Comparison of ENCODE assay signal across 24 cellular contexts in the genomic region with DNA sequence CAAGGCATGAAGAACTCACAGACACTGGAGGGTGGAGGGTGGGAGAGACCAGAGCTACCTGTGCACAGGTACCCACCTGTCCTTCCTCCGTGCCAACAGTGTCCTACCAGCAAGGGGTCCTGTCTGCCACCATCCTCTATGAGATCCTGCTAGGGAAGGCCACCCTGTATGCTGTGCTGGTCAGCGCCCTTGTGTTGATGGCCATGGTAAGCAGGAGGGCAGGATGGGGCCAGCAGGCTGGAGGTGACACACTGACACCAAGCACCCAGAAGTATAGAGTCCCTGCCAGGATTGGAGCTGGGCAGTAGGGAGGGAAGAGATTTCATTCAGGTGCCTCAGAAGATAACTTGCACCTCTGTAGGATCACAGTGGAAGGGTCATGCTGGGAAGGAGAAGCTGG. TPM values are rescaled to one million over a fixed set of nuclear protein-coding genes. Genes with fewer than 3 reads are reported as not detected.
DNase-seq lines count a peak whose midpoint lies in the region; ATAC-seq and TF ChIP-seq lines count a peak whose summit lies in the region.
"Had no signal": no experiment of that assay in that cellular context is flagged by ENCODE, and none has a peak within 500 bp of the region (broad histone marks: within the 10 kb centered on the region; RNA-seq: fewer than 3 reads in every experiment).

No MANE protein-coding gene starts in this region.

- peaks cover 83% of the 10 kb centered on the region for H3K36me3 Mint-ChIP-seq in activated CD4-positive, alpha-beta T cell treated with anti-CD3 and anti-CD28 coated beads for 36 hours (ENCODE audit: low read depth)
- peaks cover 82% of the 10 kb centered on the region for H3K36me3 Mint-ChIP-seq in activated T-helper 2 cell treated with anti-CD3 and anti-CD28 coated beads, Interferon-gamma antibody, Interleukin-2, Interleukin-4, amounts not matched to agents 10 μg/mL and 5 μg/mL and 100 μg/mL, durations not matched to agents 14 hours and 24 hours and 36 hours (ENCODE audit: low read depth)
- peaks cover 13% of the 10 kb centered on the region for H3K36me3 Mint-ChIP-seq in natural killer cell

- no peak for TF ChIP-seq RAD21 in Ishikawa (IDR thresholded peaks at IDR 0.05; ENCODE audit: low read depth)

- no peak for ATAC-seq in activated CD4-positive, alpha-beta T cell treated with anti-CD3 and anti-CD28 coated beads for 36 hours
- no peak for ATAC-seq in natural killer cell
- no peak for ATAC-seq in GM21576 (IDR thresholded peaks at IDR 0.05; ENCODE audit: unreplicated experiment)
- ATAC-seq: upper lobe of right lung had no signal

- peak overlapping the region; percentile 99 for H3K4me3 Mint-ChIP-seq in activated CD4-positive, alpha-beta T cell treated with anti-CD3 and anti-CD28 coated beads for 36 hours
- H3K4me3 Mint-ChIP-seq in activated T-helper 2 cell treated with anti-CD3 and anti-CD28 coated beads, Interferon-gamma antibody, Interleukin-2, Interleukin-4, amounts not matched to agents 10 μg/mL and 5 μg/mL and 100 μg/mL, durations not matched to agents 14 hours and 24 hours and 36 hours (ENCODE audit: low read depth) = peak overlapping the region; percentile 77
- H3K4me3 Mint-ChIP-seq in natural killer cell = peak overlapping the region; percentile 58

- peaks cover 37% of the 10 kb centered on the region for H3K4me1 Mint-ChIP-seq in activated CD4-positive, alpha-beta T cell treated with anti-CD3 and anti-CD28 coated beads for 36 hours
- peaks cover 39% of the 10 kb centered on the region for H3K4me1 Mint-ChIP-seq in activated T-helper 2 cell treated with anti-CD3 and anti-CD28 coated beads, Interferon-gamma antibody, Interleukin-2, Interleukin-4, amounts not matched to agents 10 μg/mL and 5 μg/mL and 100 μg/mL, durations not matched to agents 14 hours and 24 hours and 36 hours (ENCODE audit: low read depth)
- peaks cover 65 to 89% of the 10 kb centered on the region in 2 donors for H3K4me1 Mint-ChIP-seq in natural killer cell

- H3K27me3 Mint-ChIP-seq in activated CD4-positive, alpha-beta T cell treated with anti-CD3 and anti-CD28 coated beads for 36 hours = no peaks in the 10 kb centered on the region
- no peaks in the 10 kb centered on the region for H3K27me3 Mint-ChIP-seq in activated T-helper 2 cell treated with anti-CD3 and anti-CD28 coated beads, Interferon-gamma antibody, Interleukin-2, Interleukin-4, amounts not matched to agents 10 μg/mL and 5 μg/mL and 100 μg/mL, durations not matched to agents 14 hours and 24 hours and 36 hours (ENCODE audit: low read depth)
- H3K27me3 Mint-ChIP-seq in natural killer cell (ENCODE audit: low read depth in 2 of 2) = no peaks in the 10 kb centered on the region

- no peaks in the 10 kb centered on the region for H3K9me3 Mint-ChIP-seq in activated CD4-positive, alpha-beta T cell treated with anti-CD3 and anti-CD28 coated beads for 36 hours (ENCODE audit: low read depth)
- H3K9me3 Mint-ChIP-seq in activated T-helper 2 cell treated with anti-CD3 and anti-CD28 coated beads, Interferon-gamma antibody, Interleukin-2, Interleukin-4, amounts not matched to agents 10 μg/mL and 5 μg/mL and 100 μg/mL, durations not matched to agents 14 hours and 24 hours and 36 hours = no peaks in the 10 kb centered on the region
- no peaks in the 10 kb centered on the region for H3K9me3 Mint-ChIP-seq in natural killer cell

- no peak for DNase-seq in activated CD4-positive, alpha-beta T cell treated with anti-CD3 and anti-CD28 coated beads for 36 hours
- DNase-seq in activated CD4-positive, alpha-beta T cell treated with anti-CD3 and anti-CD28 coated beads for 4 hours = no peak
- DNase-seq in activated T-helper 2 cell treated with anti-CD3 and anti-CD28 coated beads, Interferon-gamma antibody, Interleukin-2, Interleukin-4, amounts not matched to agents 10 μg/mL and 5 μg/mL and 100 μg/mL, durations not matched to agents 14 hours and 24 hours and 36 hours (ENCODE audit: low spot score) = no peak
- no peak for DNase-seq in natural killer cell
- DNase-seq in kidney glomerular epithelial cell (lab: John Stamatoyannopoulos, UW) = no peak
- no peak for DNase-seq in DMS53 (lab: John Stamatoyannopoulos, UW)
- DNase-seq: activated CD4-positive, CD25-positive, alpha-beta regulatory T cell; amniotic stem cell; erythroblast; GDM1; kidney; NCI-H1417 treated with DMSO at 0.1 percent for 48 hours; NCI-H526; SHP77; stimulated activated CD4-positive, alpha-beta T cell treated with anti-CD3 and anti-CD28 coated beads, Interleukin-1b, Interleukin-23, amount 100 ng/mL, for 48 hours; upper lobe of right lung had no signal

- peak overlapping the region; percentile 99 for H3K27ac Mint-ChIP-seq in activated CD4-positive, alpha-beta T cell treated with anti-CD3 and anti-CD28 coated beads for 36 hours
- peak overlapping the region; percentile 93 for H3K27ac Mint-ChIP-seq in activated T-helper 2 cell treated with anti-CD3 and anti-CD28 coated beads, Interferon-gamma antibody, Interleukin-2, Interleukin-4, amounts not matched to agents 10 μg/mL and 5 μg/mL and 100 μg/mL, durations not matched to agents 14 hours and 24 hours and 36 hours
- H3K27ac Mint-ChIP-seq in natural killer cell = peak overlapping the region; percentile 92 to 100

- TF ChIP-seq CTCF in natural killer cell (IDR thresholded peaks at IDR 0.05) = no peak

- POLR2A ChIA-PET in activated CD4-positive, alpha-beta T cell treated with anti-CD3 and anti-CD28 coated beads for 36 hours (lab: Charles Lee) = interaction anchor here (0.6 to 2.1 kb wide), 2 partner anchors 15 to 18 kb away, joined by 3 to 11 read pairs; no protein-coding TSS in a partner anchor

- intact Hi-C loops in activated CD4-positive, alpha-beta T cell treated with anti-CD3 and anti-CD28 coated beads for 36 hours (cut with DNase I, micrococcal nuclease) = no loop called here
- intact Hi-C loops in activated T-helper 2 cell treated with anti-CD3 and anti-CD28 coated beads, Interferon-gamma antibody, Interleukin-2, Interleukin-4, amounts not matched to agents 10 μg/mL and 5 μg/mL and 100 μg/mL, durations not matched to agents 14 hours and 24 hours and 36 hours (cut with micrococcal nuclease) = loop anchor here (10.0 kb wide), 1 partner anchor 1778 kb away; a partner anchor contains a TSS
- intact Hi-C loops in natural killer cell (cut with micrococcal nuclease) = loop anchor here (10.0 kb wide), 1 partner anchor 582 kb away; no protein-coding TSS in a partner anchor

- CTCF ChIA-PET in activated CD4-positive, alpha-beta T cell treated with anti-CD3 and anti-CD28 coated beads for 36 hours (lab: Charles Lee) = interaction anchor here (0.8 to 9.0 kb wide), 3 partner anchors 18 to 160 kb away, joined by 3 to 182 read pairs (median 3); no protein-coding TSS in a partner anchor

- TF ChIP-seq EP300 in Ishikawa (IDR thresholded peaks at IDR 0.05; ENCODE audit: borderline replicate concordance) = no peak

TF ChIP-seq in Ishikawa, 13 proteins besides CTCF, POLR2A, EP300 and RAD21:
- no peak for TF ChIP-seq CEBPB (IDR thresholded peaks at IDR 0.05)
- TF ChIP-seq, protein P1, sequence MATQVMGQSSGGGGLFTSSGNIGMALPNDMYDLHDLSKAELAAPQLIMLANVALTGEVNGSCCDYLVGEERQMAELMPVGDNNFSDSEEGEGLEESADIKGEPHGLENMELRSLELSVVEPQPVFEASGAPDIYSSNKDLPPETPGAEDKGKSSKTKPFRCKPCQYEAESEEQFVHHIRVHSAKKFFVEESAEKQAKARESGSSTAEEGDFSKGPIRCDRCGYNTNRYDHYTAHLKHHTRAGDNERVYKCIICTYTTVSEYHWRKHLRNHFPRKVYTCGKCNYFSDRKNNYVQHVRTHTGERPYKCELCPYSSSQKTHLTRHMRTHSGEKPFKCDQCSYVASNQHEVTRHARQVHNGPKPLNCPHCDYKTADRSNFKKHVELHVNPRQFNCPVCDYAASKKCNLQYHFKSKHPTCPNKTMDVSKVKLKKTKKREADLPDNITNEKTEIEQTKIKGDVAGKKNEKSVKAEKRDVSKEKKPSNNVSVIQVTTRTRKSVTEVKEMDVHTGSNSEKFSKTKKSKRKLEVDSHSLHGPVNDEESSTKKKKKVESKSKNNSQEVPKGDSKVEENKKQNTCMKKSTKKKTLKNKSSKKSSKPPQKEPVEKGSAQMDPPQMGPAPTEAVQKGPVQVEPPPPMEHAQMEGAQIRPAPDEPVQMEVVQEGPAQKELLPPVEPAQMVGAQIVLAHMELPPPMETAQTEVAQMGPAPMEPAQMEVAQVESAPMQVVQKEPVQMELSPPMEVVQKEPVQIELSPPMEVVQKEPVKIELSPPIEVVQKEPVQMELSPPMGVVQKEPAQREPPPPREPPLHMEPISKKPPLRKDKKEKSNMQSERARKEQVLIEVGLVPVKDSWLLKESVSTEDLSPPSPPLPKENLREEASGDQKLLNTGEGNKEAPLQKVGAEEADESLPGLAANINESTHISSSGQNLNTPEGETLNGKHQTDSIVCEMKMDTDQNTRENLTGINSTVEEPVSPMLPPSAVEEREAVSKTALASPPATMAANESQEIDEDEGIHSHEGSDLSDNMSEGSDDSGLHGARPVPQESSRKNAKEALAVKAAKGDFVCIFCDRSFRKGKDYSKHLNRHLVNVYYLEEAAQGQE (IDR thresholded peaks at IDR 0.05; ENCODE audit: low read depth) = peak; percentile 53; the same call in 1 of the 2 replicates

RNA-seq across cellular contexts. Expression of a gene that starts 21.8 kb away (rescaled TPM):
- total RNA-seq in activated CD4-positive, alpha-beta T cell treated with anti-CD3 and anti-CD28 coated beads for 36 hours = not detected
- total RNA-seq in activated T-helper 2 cell treated with anti-CD3 and anti-CD28 coated beads, Interferon-gamma antibody, Interleukin-2, Interleukin-4, amounts not matched to agents 10 μg/mL and 5 μg/mL and 100 μg/mL, durations not matched to agents 14 hours and 24 hours and 36 hours = not detected in 2 replicates
- total RNA-seq in natural killer cell = not detected
- total RNA-seq: cardiac muscle cell; dermis microvascular lymphatic vessel endothelial cell; frontal cortex; kidney; M059J; mammary epithelial cell; T-helper 2 cell treated with Interferon-gamma antibody and Interleukin-4, amounts not matched to agents 100 ng/mL and 5 ng/mL, for 36 hours; upper lobe of right lung had no signal

RNA-seq across cellular contexts. Expression of a gene that starts 43.3 kb away (rescaled TPM):
- total RNA-seq in activated CD4-positive, alpha-beta T cell treated with anti-CD3 and anti-CD28 coated beads for 36 hours = not detected
- total RNA-seq in activated T-helper 2 cell treated with anti-CD3 and anti-CD28 coated beads, Interferon-gamma antibody, Interleukin-2, Interleukin-4, amounts not matched to agents 10 μg/mL and 5 μg/mL and 100 μg/mL, durations not matched to agents 14 hours and 24 hours and 36 hours = not detected in 2 replicates
- not detected for total RNA-seq in natural killer cell
- total RNA-seq: cardiac muscle cell; dermis microvascular lymphatic vessel endothelial cell; frontal cortex; kidney; M059J; mammary epithelial cell; T-helper 2 cell treated with Interferon-gamma antibody and Interleukin-4, amounts not matched to agents 100 ng/mL and 5 ng/mL, for 36 hours; upper lobe of right lung had no signal

Comparison
In these comparisons a context has a peak if more than half of its experiments do, and no peak if none do; other contexts are left out.
1. intact Hi-C loops: an anchor here in activated T-helper 2 cell treated with anti-CD3 and anti-CD28 coated beads, Interferon-gamma antibody, Interleukin-2, Interleukin-4, amounts not matched to agents 10 μg/mL and 5 μg/mL and 100 μg/mL, durations not matched to agents 14 hours and 24 hours and 36 hours (10.0 kb wide) and natural killer cell (10.0 kb wide); none called in activated CD4-positive, alpha-beta T cell treated with anti-CD3 and anti-CD28 coated beads for 36 hours.